9 cellular contexts compared by ENCODE assay signal in the genomic region with DNA sequence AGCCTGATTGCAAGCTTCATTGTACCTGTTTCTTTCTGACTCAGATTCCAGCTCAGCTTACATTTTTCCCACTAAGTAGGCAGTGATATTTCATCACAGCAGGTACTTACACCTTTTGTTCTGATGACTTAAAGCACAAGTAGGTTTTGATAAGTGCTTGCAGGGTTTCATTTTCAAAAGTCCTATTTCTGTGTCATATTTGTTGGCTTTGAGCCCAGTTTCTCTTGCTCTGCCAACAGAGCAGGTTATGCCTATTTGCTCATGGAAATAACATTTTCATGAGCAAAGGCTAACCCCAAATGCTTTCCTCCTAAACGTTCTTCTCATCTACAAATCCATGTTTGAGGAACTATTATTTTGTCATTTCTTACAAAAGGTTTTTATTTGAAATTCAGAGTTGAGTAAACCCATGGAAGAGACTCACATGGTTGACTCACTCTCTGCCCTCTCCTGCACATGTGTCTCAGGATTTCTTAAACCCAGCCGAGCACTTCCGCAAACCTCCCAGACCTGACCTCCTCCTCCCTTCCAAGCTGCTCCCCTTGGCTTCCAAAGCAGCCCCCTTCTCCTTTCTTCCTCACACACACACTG. TPM values are rescaled to one million over a fixed set of nuclear protein-coding genes. Genes with fewer than 3 reads are reported as not detected.
DNase-seq lines count a peak whose midpoint lies in the region; ATAC-seq and TF ChIP-seq lines count a peak whose summit lies in the region.
"Had no signal": no experiment of that assay in that cellular context is flagged by ENCODE, and none has a peak within 500 bp of the region (broad histone marks: within the 10 kb centered on the region; RNA-seq: fewer than 3 reads in every experiment).

No MANE protein-coding gene starts in this region.

- POLR2A ChIA-PET in A673 (lab: Charles Lee; ENCODE audit: low non-redundant PET): no interaction called here

- peak; percentile 43 for DNase-seq in Daoy (ENCODE audit: low read depth)
- peak; percentile 80 for DNase-seq in HT-29 (ENCODE audit: low spot score)
- no peak for DNase-seq in colonic mucosa
- DNase-seq in nephron progenitor cell: no peak
- no peak for DNase-seq in A673 (ENCODE audit: low spot score)
- no peak for DNase-seq in stimulated activated CD4-positive, alpha-beta T cell treated with anti-CD3 and anti-CD28 coated beads, Interleukin-1b, Interleukin-23, amount 100 ng/mL, for 48 hours

- ATAC-seq in GM21367 (IDR thresholded peaks at IDR 0.05; ENCODE audit: unreplicated experiment): peak; percentile 56

- peak overlapping the region; percentile 16 for H3K4me3 Mint-ChIP-seq in nephron progenitor cell

- peak overlapping the region; percentile 54 for H3K4me2 ChIP-seq in OCI-LY3 (ENCODE audit: low read length)

- H3K27me3 ChIP-seq in OCI-LY3 (ENCODE audit: low read depth, low read length): peaks cover 11% of the 10 kb centered on the region; the same call in 1 of the 2 replicates
- no peaks in the 10 kb centered on the region for H3K27me3 ChIP-seq in colonic mucosa
- H3K27me3 ChIP-seq in A673 (replicated peaks; ENCODE audit: insufficient read depth, low read depth, low read length, poor library complexity): no peaks in the 10 kb centered on the region
- H3K27me3 ChIP-seq: SJCRH30 had no signal

- H3K4me1 Mint-ChIP-seq in nephron progenitor cell: peaks cover 41% of the 10 kb centered on the region

- H2AFZ ChIP-seq in OCI-LY3 (ENCODE audit: low read depth, low read length): no peak overlapping the region

- peak overlapping the region; percentile 85 for H3K27ac Mint-ChIP-seq in nephron progenitor cell

- H3K4me1 ChIP-seq in OCI-LY3 (ENCODE audit: low read length): peaks cover 20% of the 10 kb centered on the region
- H3K4me1 ChIP-seq in colonic mucosa: peaks cover 5% of the 10 kb centered on the region
- no peaks in the 10 kb centered on the region for H3K4me1 ChIP-seq in A673 (ENCODE audit: insufficient read depth, low read length, poor library complexity, severe bottlenecking)

- no peak overlapping the region for H3K9ac ChIP-seq in OCI-LY3 (ENCODE audit: low read length)
- H3K9ac ChIP-seq in colonic mucosa (ENCODE audit: low read depth in 2 of 2, low read length in 2 of 2): peak overlapping the region in 1 of 2 donors; percentile 54

- no peaks in the 10 kb centered on the region for H3K9me3 ChIP-seq in OCI-LY3 (ENCODE audit: insufficient read depth, low read length)
- no peaks in the 10 kb centered on the region for H3K9me3 ChIP-seq in colonic mucosa
- no peaks in the 10 kb centered on the region for H3K9me3 ChIP-seq in A673 (ENCODE audit: low read depth, low read length, poor library complexity, severe bottlenecking)
- H3K9me3 ChIP-seq: SJCRH30 had no signal

- no peak for TF ChIP-seq CTCF in OCI-LY3 (IDR thresholded peaks at IDR 0.05; ENCODE audit: low read depth, low read length)
- TF ChIP-seq CTCF in colonic mucosa (IDR thresholded peaks at IDR 0.05): no peak
- no peak for TF ChIP-seq CTCF in nephron progenitor cell (IDR thresholded peaks at IDR 0.05)
- no peak for TF ChIP-seq CTCF in A673 (conservative IDR thresholded peaks at IDR 0.05; ENCODE audit: low read depth, low read length)

- CTCF ChIA-PET in A673 (lab: Charles Lee): no interaction called here

- H3K27me3 Mint-ChIP-seq in nephron progenitor cell (ENCODE audit: low read depth, poor library complexity): peaks cover 7% of the 10 kb centered on the region

- no peaks in the 10 kb centered on the region for H3K36me3 Mint-ChIP-seq in nephron progenitor cell (ENCODE audit: low read depth)

- H3K4me3 ChIP-seq in OCI-LY3 (ENCODE audit: low read length): peak overlapping the region; percentile 19; the same call in 1 of the 2 replicates
- H3K4me3 ChIP-seq in colonic mucosa: no peak overlapping the region
- H3K4me3 ChIP-seq in A673 (ENCODE audit: low read depth, low read length, poor library complexity, severe bottlenecking): no peak overlapping the region
- H3K4me3 ChIP-seq: SJCRH30 had no signal

- H3K27ac ChIP-seq in OCI-LY3 (ENCODE audit: low read length): no peak overlapping the region
- peak overlapping the region; percentile 54 for H3K27ac ChIP-seq in colonic mucosa
- no peak overlapping the region for H3K27ac ChIP-seq in A673 (ENCODE audit: low read depth, low read length, poor library complexity, severe bottlenecking)
- H3K27ac ChIP-seq: SJCRH30 had no signal

- intact Hi-C loops in colonic mucosa (cut with DNase I): no loop called here
- intact Hi-C loops in A673 (cut with micrococcal nuclease; ENCODE audit: unreplicated experiment): no loop called here

- H3K9me3 Mint-ChIP-seq in nephron progenitor cell: peaks cover 12% of the 10 kb centered on the region

- BruUV-seq in A673 (replicated peaks; lab: Mats Ljungman, UMichigan): no TSS peak

- no peaks in the 10 kb centered on the region for H3K79me2 ChIP-seq in OCI-LY3 (ENCODE audit: low read length)

- H3K36me3 ChIP-seq in OCI-LY3 (replicated peaks; ENCODE audit: low read depth, low read length) (no peaks in the 10 kb centered on the region), colonic mucosa (no peaks in the 10 kb centered on the region), A673 (ENCODE audit: insufficient read depth, low read length, poor library complexity, severe bottlenecking) (no peaks in the 10 kb centered on the region)
- H3K36me3 ChIP-seq: SJCRH30 had no signal

- H4K20me1 ChIP-seq in OCI-LY3 (ENCODE audit: insufficient read depth, low read length): no peaks in the 10 kb centered on the region

RNA-seq across cellular contexts. Expression of a gene that starts 12.3 kb away (rescaled TPM):
- total RNA-seq in Daoy (2014; rRNA removed; shearing (Covaris generic)): 73.2 and 73.3 TPM in 2 replicates
- total RNA-seq in HT-29 (2014; rRNA removed; shearing (Covaris generic)): 35.0 and 38.2 TPM in 2 replicates
- total RNA-seq in colonic mucosa: 10 to 100 TPM; 71.4 to 96.5 TPM
- total RNA-seq in A673 (2021): 51.8 and 63.1 TPM in 2 replicates

RNA-seq across cellular contexts. Expression of a gene that starts 51.6 kb away (rescaled TPM):
- 0.09 TPM in 1 of 2 replicates, not detected in the other for total RNA-seq in Daoy (2014; rRNA removed; shearing (Covaris generic))
- total RNA-seq in HT-29 (2014; rRNA removed; shearing (Covaris generic)): not detected in 2 replicates
- total RNA-seq in colonic mucosa: 1 to 10 TPM in 1 of 2 donors, under 1 TPM in 1; 0.91 to 1.1 TPM
- 0.39 and 1.6 TPM in 2 replicates for total RNA-seq in A673 (2021)

Comparison
In these comparisons a context has a peak if more than half of its experiments do, and no peak if none do; other contexts are left out.
1. DNase-seq: peak in Daoy (single experiment) and HT-29 (single experiment); none in colonic mucosa (single experiment), nephron progenitor cell (single experiment), A673 (single experiment) and stimulated activated CD4-positive, alpha-beta T cell treated with anti-CD3 and anti-CD28 coated beads, Interleukin-1b, Interleukin-23, amount 100 ng/mL, for 48 hours (single experiment).